ENCODE assay signal across 20 cellular contexts in the genomic region with DNA sequence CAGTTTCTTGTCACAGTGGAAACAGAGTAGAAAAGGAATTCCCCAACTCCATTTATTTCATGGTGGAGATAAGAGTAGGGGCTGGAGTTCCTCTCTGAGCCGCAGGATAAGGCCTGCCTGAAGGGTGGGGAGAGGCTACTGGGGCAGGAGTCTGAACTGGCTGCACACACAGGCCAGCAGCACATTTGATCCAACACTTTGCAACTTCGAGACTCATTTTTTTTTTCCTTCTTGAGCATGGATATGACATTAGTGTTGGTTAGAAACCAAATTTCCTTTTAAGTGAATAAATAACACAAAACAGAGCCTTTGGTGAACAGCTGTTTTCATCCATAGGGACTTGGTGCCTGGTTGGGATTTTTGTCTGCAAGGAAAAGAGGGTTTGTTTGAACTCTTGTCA.
"Had no signal": no experiment of that assay in that cellular context is flagged by ENCODE, and none has a peak within 500 bp of the region (broad histone marks: within the 10 kb centered on the region; RNA-seq: fewer than 3 reads in every experiment).

No MANE protein-coding gene starts in this region.

- H3K4me3 ChIP-seq: dorsolateral prefrontal cortex, hepatocyte, mucosa of descending colon, pancreas, tibial artery had no signal

- H3K27ac ChIP-seq: hepatocyte, pancreas, tibial artery had no signal

- H3K79me2 ChIP-seq: hepatocyte had no signal

- DNase-seq: activated CD4-positive, alpha-beta T cell treated with anti-CD3 and anti-CD28 coated beads for 36 hours; activated CD4-positive, alpha-beta T cell treated with anti-CD3 and anti-CD28 coated beads, Interleukin-2, amount 50 U/mL, for 48 hours; activated CD8-positive, alpha-beta memory T cell treated with anti-CD3 and anti-CD28 coated beads, Interleukin-2, amount 10 ng/mL, durations not matched to agents 7 days and 5 days; activated naive CD4-positive, alpha-beta T cell; activated naive CD8-positive, alpha-beta T cell treated with anti-CD3 and anti-CD28 coated beads for 36 hours; amniotic stem cell; central memory CD4-positive, alpha-beta T cell; dorsolateral prefrontal cortex; endodermal cell; mucosa of descending colon; natural killer cell; pancreas; SK-N-SH; stimulated activated CD4-positive, alpha-beta T cell treated with anti-CD3 and anti-CD28 coated beads, Interleukin-12 subunit alpha, Interleukin-12 subunit beta, amount 100 ng/mL, for 4 hours; stimulated activated CD4-positive, alpha-beta T cell treated with anti-CD3 and anti-CD28 coated beads, Interleukin-1b, Interleukin-23, amount 100 ng/mL, for 48 hours; stimulated activated CD8-positive, alpha-beta memory T cell treated with anti-CD3 and anti-CD28 coated beads, Interleukin-4, amount 100 ng/mL, for 48 hours; stimulated activated naive CD4-positive, alpha-beta T cell; substantia nigra; tibial artery had no signal

- ATAC-seq: activated CD4-positive, alpha-beta T cell treated with anti-CD3 and anti-CD28 coated beads for 36 hours; activated CD8-positive, alpha-beta memory T cell treated with anti-CD3 and anti-CD28 coated beads, Interleukin-2, amount 10 ng/mL, durations not matched to agents 7 days and 5 days; natural killer cell had no signal

- H3K9me3 ChIP-seq: pancreas, tibial artery had no signal

- H3K27me3 ChIP-seq: dorsolateral prefrontal cortex, hepatocyte, pancreas, tibial artery had no signal

- H3K9ac ChIP-seq: SK-N-SH had no signal

- H3K4me1 ChIP-seq: pancreas had no signal

- H3K4me2 ChIP-seq: hepatocyte, SK-N-SH had no signal

- H3K36me3 ChIP-seq: pancreas, tibial artery had no signal

- H2AFZ ChIP-seq: hepatocyte had no signal
